ENCODE assay signal across 38 cellular contexts in the genomic region with DNA sequence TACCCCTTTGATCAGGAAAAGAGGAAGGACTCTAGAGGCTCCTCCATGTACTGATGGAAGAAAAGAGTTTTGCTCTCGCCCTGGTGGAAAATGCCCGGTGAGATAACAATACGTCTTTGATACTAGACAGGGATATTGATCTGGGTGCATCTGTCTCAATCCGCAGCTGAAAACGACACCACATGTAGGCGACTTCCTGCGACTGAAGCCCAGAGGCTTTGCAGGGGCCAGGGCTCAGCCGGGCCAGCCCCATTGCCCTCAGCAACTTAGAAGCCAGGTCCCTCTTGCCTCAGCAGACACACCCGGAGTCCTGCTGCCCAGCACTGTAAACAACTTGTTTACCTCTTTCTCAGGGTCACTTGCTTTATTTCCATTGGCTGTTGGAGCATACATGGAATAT.
"Had no signal": no experiment of that assay in that cellular context is flagged by ENCODE, and none has a peak within 500 bp of the region (broad histone marks: within the 10 kb centered on the region; RNA-seq: fewer than 3 reads in every experiment).

No MANE protein-coding gene starts in this region.

- H3K4me1 Mint-ChIP-seq: activated CD4-positive, alpha-beta T cell treated with anti-CD3 and anti-CD28 coated beads for 36 hours; activated CD4-positive, alpha-beta T cell treated with anti-CD3 and anti-CD28 coated beads, Interleukin-2, amount 10 ng/mL, durations not matched to agents 7 days and 5 days; activated naive CD8-positive, alpha-beta T cell treated with anti-CD3 and anti-CD28 coated beads for 36 hours; activated T-helper 17 cell treated with anti-CD3 and anti-CD28 coated beads, Interleukin-2, amount 50 U/mL, for 72 hours; WTC11 had no signal

- H3K27ac ChIP-seq: adrenal gland, body of pancreas, brain microvascular endothelial cell, breast epithelium, VCaP had no signal

- H3K9me3 ChIP-seq: adrenal gland, body of pancreas, breast epithelium had no signal

- FAIRE-seq: astrocyte, TTC549 had no signal

- H3K4me3 ChIP-seq: adrenal gland, body of pancreas, breast epithelium had no signal

- DNase-seq: activated CD4-positive, alpha-beta memory T cell treated with anti-CD3 and anti-CD28 coated beads for 36 hours; activated CD4-positive, alpha-beta T cell treated with anti-CD3 and anti-CD28 coated beads for 1 hour; activated CD4-positive, alpha-beta T cell treated with anti-CD3 and anti-CD28 coated beads for 36 hours; activated CD4-positive, alpha-beta T cell treated with anti-CD3 and anti-CD28 coated beads for 48 hours; activated CD4-positive, alpha-beta T cell treated with anti-CD3 and anti-CD28 coated beads, Interleukin-2, amount 10 ng/mL, durations not matched to agents 7 days and 5 days; activated CD4-positive, alpha-beta T cell treated with anti-CD3 and anti-CD28 coated beads, Interleukin-2, amount 50 U/mL, for 4 hours; activated CD4-positive, CD25-positive, alpha-beta regulatory T cell; activated CD8-positive, alpha-beta memory T cell treated with anti-CD3 and anti-CD28 coated beads, Interleukin-2, amount 50 U/mL, for 4 hours; activated CD8-positive, alpha-beta T cell treated with anti-CD3 and anti-CD28 coated beads for 36 hours; activated effector memory CD4-positive, alpha-beta T cell treated with anti-CD3 and anti-CD28 coated beads, Interleukin-2, amount 50 U/mL, for 16 hours; activated gamma-delta T cell treated with Interleukin-2 at 50 U/mL for 16 hours; activated naive CD4-positive, alpha-beta T cell; activated naive CD4-positive, alpha-beta T cell treated with anti-CD3 and anti-CD28 coated beads for 36 hours; activated naive CD4-positive, alpha-beta T cell treated with anti-CD3 and anti-CD28 coated beads, Interleukin-2, amount 50 U/mL, for 16 hours; activated naive CD8-positive, alpha-beta T cell treated with anti-CD3 and anti-CD28 coated beads for 36 hours; activated T-cell treated with anti-CD3 and anti-CD28 coated beads for 4 hours; activated T-cell treated with anti-CD3 and anti-CD28 coated beads, Interleukin-2, amount 50 U/mL, for 1 hour; activated T-cell treated with anti-CD3 and anti-CD28 coated beads, Interleukin-2, amount 50 U/mL, for 4 hours; activated T-cell treated with anti-CD3 and anti-CD28 coated beads, Interleukin-2, amount 50 U/mL, for 72 hours; adrenal gland; amniotic stem cell; aorta; body of pancreas; brain microvascular endothelial cell; central memory CD4-positive, alpha-beta T cell; T-helper 2 cell; T-helper 9 cell had no signal

- H3K27me3 ChIP-seq: adrenal gland, body of pancreas, brain microvascular endothelial cell, breast epithelium had no signal

- ATAC-seq: activated CD4-positive, alpha-beta T cell treated with anti-CD3 and anti-CD28 coated beads for 36 hours; activated CD4-positive, CD25-positive, alpha-beta regulatory T cell treated with anti-CD3 and anti-CD28 coated beads, Interleukin-2, amount 50 U/mL, for 24 hours; activated CD8-positive, alpha-beta T cell treated with anti-CD3 and anti-CD28 coated beads for 36 hours; activated naive CD4-positive, alpha-beta T cell treated with anti-CD3 and anti-CD28 coated beads, Interleukin-2, amount 50 U/mL, for 72 hours; activated T-cell treated with anti-CD3 and anti-CD28 coated beads, Interleukin-2, amount 50 U/mL, for 4 hours; activated T-cell treated with anti-CD3 and anti-CD28 coated beads, Interleukin-2, amount 50 U/mL, for 72 hours; activated T-helper 17 cell treated with anti-CD3 and anti-CD28 coated beads, Interleukin-2, amount 50 U/mL, for 72 hours; body of pancreas; WTC11 had no signal

- H3K27ac Mint-ChIP-seq: activated CD4-positive, alpha-beta memory T cell treated with anti-CD3 and anti-CD28 coated beads for 36 hours; activated CD4-positive, alpha-beta T cell treated with anti-CD3 and anti-CD28 coated beads for 36 hours; activated CD4-positive, alpha-beta T cell treated with anti-CD3 and anti-CD28 coated beads, Interleukin-2, amount 10 ng/mL, durations not matched to agents 7 days and 5 days; activated CD8-positive, alpha-beta T cell treated with anti-CD3 and anti-CD28 coated beads for 36 hours; activated naive CD4-positive, alpha-beta T cell treated with anti-CD3 and anti-CD28 coated beads for 36 hours; activated naive CD4-positive, alpha-beta T cell treated with anti-CD3 and anti-CD28 coated beads, Interleukin-2, amount 50 U/mL, for 72 hours; activated naive CD8-positive, alpha-beta T cell treated with anti-CD3 and anti-CD28 coated beads for 36 hours; activated T-cell treated with anti-CD3 and anti-CD28 coated beads, Interleukin-2, amount 50 U/mL, for 72 hours; activated T-helper 1 cell treated with anti-CD3 and anti-CD28 coated beads, Interleukin-12 subunit alpha, Interleukin-12 subunit beta, Interleukin-2, Interleukin-4 antibody, amounts not matched to agents 30 ng/mL and 10 ng/mL and 1 ng/mL, durations not matched to agents 14 hours and 24 hours and 36 hours; activated T-helper 17 cell treated with anti-CD3 and anti-CD28 coated beads, Interleukin-2, amount 50 U/mL, for 72 hours; T-helper 1 cell treated with Interleukin-12 subunit alpha and Interleukin-12 subunit beta and Interleukin-4 antibody, amounts not matched to agents 30 μg/mL and 1 μg/mL, for 36 hours; T-helper 2 cell treated with Interferon-gamma antibody and Interleukin-4, amounts not matched to agents 5 μg/mL and 100 μg/mL, for 36 hours; WTC11 had no signal

- H3K9me3 Mint-ChIP-seq: activated CD4-positive, alpha-beta memory T cell treated with anti-CD3 and anti-CD28 coated beads for 36 hours; activated CD4-positive, alpha-beta T cell treated with anti-CD3 and anti-CD28 coated beads, Interleukin-2, amount 10 ng/mL, durations not matched to agents 7 days and 5 days; activated CD8-positive, alpha-beta T cell treated with anti-CD3 and anti-CD28 coated beads for 36 hours; activated naive CD4-positive, alpha-beta T cell treated with anti-CD3 and anti-CD28 coated beads for 36 hours; activated naive CD4-positive, alpha-beta T cell treated with anti-CD3 and anti-CD28 coated beads, Interleukin-2, amount 50 U/mL, for 72 hours; activated naive CD8-positive, alpha-beta T cell treated with anti-CD3 and anti-CD28 coated beads for 36 hours; activated T-cell treated with anti-CD3 and anti-CD28 coated beads, Interleukin-2, amount 50 U/mL, for 4 hours; activated T-cell treated with anti-CD3 and anti-CD28 coated beads, Interleukin-2, amount 50 U/mL, for 72 hours; activated T-helper 1 cell treated with anti-CD3 and anti-CD28 coated beads, Interleukin-12 subunit alpha, Interleukin-12 subunit beta, Interleukin-2, Interleukin-4 antibody, amounts not matched to agents 30 ng/mL and 10 ng/mL and 1 ng/mL, durations not matched to agents 14 hours and 24 hours and 36 hours; activated T-helper 17 cell treated with anti-CD3 and anti-CD28 coated beads, Interleukin-2, amount 50 U/mL, for 72 hours; T-helper 1 cell treated with Interleukin-12 subunit alpha and Interleukin-12 subunit beta and Interleukin-4 antibody, amounts not matched to agents 30 μg/mL and 1 μg/mL, for 36 hours; T-helper 2 cell treated with Interferon-gamma antibody and Interleukin-4, amounts not matched to agents 5 μg/mL and 100 μg/mL, for 36 hours; WTC11 had no signal

- H3K4me3 Mint-ChIP-seq: activated CD4-positive, alpha-beta memory T cell treated with anti-CD3 and anti-CD28 coated beads for 36 hours; activated CD4-positive, alpha-beta T cell treated with anti-CD3 and anti-CD28 coated beads for 36 hours; activated CD4-positive, alpha-beta T cell treated with anti-CD3 and anti-CD28 coated beads, Interleukin-2, amount 10 ng/mL, durations not matched to agents 7 days and 5 days; activated CD8-positive, alpha-beta T cell treated with anti-CD3 and anti-CD28 coated beads for 36 hours; activated naive CD4-positive, alpha-beta T cell treated with anti-CD3 and anti-CD28 coated beads for 36 hours; activated naive CD8-positive, alpha-beta T cell treated with anti-CD3 and anti-CD28 coated beads for 36 hours; activated T-cell treated with anti-CD3 and anti-CD28 coated beads, Interleukin-2, amount 50 U/mL, for 4 hours; activated T-cell treated with anti-CD3 and anti-CD28 coated beads, Interleukin-2, amount 50 U/mL, for 72 hours; activated T-helper 1 cell treated with anti-CD3 and anti-CD28 coated beads, Interleukin-12 subunit alpha, Interleukin-12 subunit beta, Interleukin-2, Interleukin-4 antibody, amounts not matched to agents 30 ng/mL and 10 ng/mL and 1 ng/mL, durations not matched to agents 14 hours and 24 hours and 36 hours; activated T-helper 17 cell treated with anti-CD3 and anti-CD28 coated beads, Interleukin-2, amount 50 U/mL, for 72 hours; T-helper 1 cell treated with Interleukin-12 subunit alpha and Interleukin-12 subunit beta and Interleukin-4 antibody, amounts not matched to agents 30 μg/mL and 1 μg/mL, for 36 hours; T-helper 2 cell treated with Interferon-gamma antibody and Interleukin-4, amounts not matched to agents 5 μg/mL and 100 μg/mL, for 36 hours; WTC11 had no signal

- H3K4me1 ChIP-seq: adrenal gland, body of pancreas, breast epithelium had no signal

- H3K27me3 Mint-ChIP-seq: activated CD4-positive, alpha-beta T cell treated with anti-CD3 and anti-CD28 coated beads, Interleukin-2, amount 10 ng/mL, durations not matched to agents 7 days and 5 days; activated CD8-positive, alpha-beta T cell treated with anti-CD3 and anti-CD28 coated beads for 36 hours had no signal

- H3K36me3 ChIP-seq: adrenal gland, brain microvascular endothelial cell, breast epithelium had no signal

- H3K36me3 Mint-ChIP-seq: activated CD4-positive, alpha-beta memory T cell treated with anti-CD3 and anti-CD28 coated beads for 36 hours; activated naive CD4-positive, alpha-beta T cell treated with anti-CD3 and anti-CD28 coated beads, Interleukin-2, amount 50 U/mL, for 72 hours; activated naive CD8-positive, alpha-beta T cell treated with anti-CD3 and anti-CD28 coated beads for 36 hours; WTC11 had no signal
